14 cellular contexts compared by ENCODE assay signal in genomic region chr16:73010150-73010676, GRCh38. TPM values are rescaled to one million over a fixed set of nuclear protein-coding genes. Genes with fewer than 3 reads are reported as not detected.
DNase-seq lines count a peak whose midpoint lies in the region; ATAC-seq and TF ChIP-seq lines count a peak whose summit lies in the region.
"Had no signal": no experiment of that assay in that cellular context is flagged by ENCODE, and none has a peak within 500 bp of the region (broad histone marks: within the 10 kb centered on the region; RNA-seq: fewer than 3 reads in every experiment).

No MANE protein-coding gene starts in this region.

- no peak overlapping the region for H2BK120ac ChIP-seq in mesenchymal stem cell (ENCODE audit: low read depth, low read length)

- no peak overlapping the region for H3K23ac ChIP-seq in mesenchymal stem cell (ENCODE audit: low read length in 2 of 2)

- H3K27ac ChIP-seq in mesenchymal stem cell (ENCODE audit: low read length, poor library complexity, severe bottlenecking): no peak overlapping the region

- peaks cover 3% of the 10 kb centered on the region for H3K4me1 ChIP-seq in mesenchymal stem cell (ENCODE audit: control insufficient read depth, insufficient read depth, low read depth, low read length)

- H3K27me3 Mint-ChIP-seq in WTC11 (ENCODE audit: low read depth): no peaks in the 10 kb centered on the region; the same call in 1 of the 2 replicates

- H3K36me3 ChIP-seq in mesenchymal stem cell (ENCODE audit: control insufficient read depth in 1 of 2, insufficient read depth in 2 of 2, low read depth in 1 of 2, low read length in 2 of 2): no peaks in the 10 kb centered on the region

- no peaks in the 10 kb centered on the region for H3K9me3 ChIP-seq in mesenchymal stem cell (ENCODE audit: control insufficient read depth, low read length)

- CTCF ChIA-PET in WTC11 (lab: Charles Lee): interaction anchor here (3.0 kb wide), 1 partner anchor 15 kb away, joined by 28 read pairs; no protein-coding TSS in a partner anchor

- DNase-seq in COLO668 (lab: John Stamatoyannopoulos, UW; ENCODE audit: unreplicated experiment): peak; percentile 53
- DNase-seq in NCI-H146 (lab: John Stamatoyannopoulos, UW): peak; percentile 79
- DNase-seq in WTC11 (ENCODE audit: low spot score): no peak
- DNase-seq in mesenchymal stem cell: no peak
- no peak for DNase-seq in NK-92 treated with Interleukin-12 subunit alpha and Interleukin-12 subunit beta, amount 100 ng/mL, for 24 hours (lab: John Stamatoyannopoulos, UW)
- DNase-seq in activated CD4-positive, alpha-beta T cell treated with anti-CD3 and anti-CD28 coated beads for 1 hour: no peak
- no peak for DNase-seq in activated T-cell treated with anti-CD3 and anti-CD28 coated beads, Interleukin-2, amount 50 U/mL, for 48 hours
- DNase-seq in NCI-H2171 (lab: John Stamatoyannopoulos, UW): no peak
- DNase-seq: CD8-positive, alpha-beta T cell; effector CD8-positive, alpha-beta T cell; natural killer cell; NCI-H526 treated with DMSO at 0.1 percent for 48 hours; SW 1271 had no signal

- no peak overlapping the region for H3K27ac Mint-ChIP-seq in WTC11
- H3K27ac Mint-ChIP-seq: activated T-helper 1 cell treated with anti-CD3 and anti-CD28 coated beads, Interleukin-12 subunit alpha, Interleukin-12 subunit beta, Interleukin-2, Interleukin-4 antibody, amounts not matched to agents 30 ng/mL and 10 ng/mL and 1 ng/mL, durations not matched to agents 14 hours and 24 hours and 36 hours; CD8-positive, alpha-beta T cell; natural killer cell had no signal

- ATAC-seq in WTC11: peak; percentile 50
- ATAC-seq: CD8-positive, alpha-beta T cell had no signal

- H3K9me3 Mint-ChIP-seq in WTC11: no peaks in the 10 kb centered on the region
- H3K9me3 Mint-ChIP-seq: activated T-helper 1 cell treated with anti-CD3 and anti-CD28 coated beads, Interleukin-12 subunit alpha, Interleukin-12 subunit beta, Interleukin-2, Interleukin-4 antibody, amounts not matched to agents 30 ng/mL and 10 ng/mL and 1 ng/mL, durations not matched to agents 14 hours and 24 hours and 36 hours; CD8-positive, alpha-beta T cell; natural killer cell had no signal

- H3K27me3 ChIP-seq in mesenchymal stem cell (ENCODE audit: control insufficient read depth in 1 of 2, insufficient read depth in 1 of 2, low read length in 2 of 2): no peaks in the 10 kb centered on the region

- H2BK15ac ChIP-seq in mesenchymal stem cell (ENCODE audit: low read depth, poor library complexity, severe bottlenecking): no peak overlapping the region

- no peak for TF ChIP-seq CTCF in WTC11 (IDR thresholded peaks at IDR 0.05)

- H2AFZ ChIP-seq in mesenchymal stem cell (ENCODE audit: low read depth, low read length): no peak overlapping the region

- H3K4me3 Mint-ChIP-seq in WTC11: no peak overlapping the region
- H3K4me3 Mint-ChIP-seq: activated T-helper 1 cell treated with anti-CD3 and anti-CD28 coated beads, Interleukin-12 subunit alpha, Interleukin-12 subunit beta, Interleukin-2, Interleukin-4 antibody, amounts not matched to agents 30 ng/mL and 10 ng/mL and 1 ng/mL, durations not matched to agents 14 hours and 24 hours and 36 hours; CD8-positive, alpha-beta T cell; natural killer cell had no signal

- H2AK5ac ChIP-seq in mesenchymal stem cell (ENCODE audit: low read length, severe bottlenecking): no peak overlapping the region

- peak overlapping the region in 1 of 2 experiments; percentile 26 for H3K14ac ChIP-seq in mesenchymal stem cell (ENCODE audit: low read length in 2 of 2)

- WGBS in mesenchymal stem cell: 85% methylated on average over 12 of the region's 12 CpGs

- H3K4me3 ChIP-seq in mesenchymal stem cell (ENCODE audit: insufficient read depth in 1 of 2, low read depth in 1 of 2, low read length in 2 of 2): no peak overlapping the region

- peak overlapping the region; percentile 48 for H4K8ac ChIP-seq in mesenchymal stem cell (ENCODE audit: low read length)

- peaks cover 26% of the 10 kb centered on the region for H3K79me1 ChIP-seq in mesenchymal stem cell (replicated peaks; ENCODE audit: low read length, poor library complexity, severe bottlenecking)

- H3K18ac ChIP-seq in mesenchymal stem cell (ENCODE audit: low read depth in 1 of 2, low read length in 2 of 2): no peak overlapping the region

- H3K9ac ChIP-seq in mesenchymal stem cell (ENCODE audit: low read length): no peak overlapping the region

- H3K4ac ChIP-seq in mesenchymal stem cell (ENCODE audit: low read depth in 1 of 2, low read length in 2 of 2): no peak overlapping the region

- POLR2A ChIA-PET in WTC11 (lab: Charles Lee): no interaction called here

- no peak overlapping the region for H4K91ac ChIP-seq in mesenchymal stem cell (ENCODE audit: low read length)

- H3K4me1 Mint-ChIP-seq in WTC11: peaks cover 21% of the 10 kb centered on the region
- H3K4me1 Mint-ChIP-seq: natural killer cell had no signal

- H3K4me2 ChIP-seq in mesenchymal stem cell (ENCODE audit: low read length, poor library complexity, severe bottlenecking): no peak overlapping the region

- H2BK5ac ChIP-seq in mesenchymal stem cell (ENCODE audit: low read depth, low read length, poor library complexity, severe bottlenecking): no peak overlapping the region

- no peak overlapping the region for H2BK12ac ChIP-seq in mesenchymal stem cell (ENCODE audit: low read length in 2 of 2)

- H3K36me3 Mint-ChIP-seq in WTC11: no peaks in the 10 kb centered on the region
- H3K36me3 Mint-ChIP-seq: CD8-positive, alpha-beta T cell; natural killer cell had no signal

TF ChIP-seq in WTC11, 78 proteins besides CTCF, POLR2A, EP300 and RAD21:
- TF ChIP-seq AR (CRISPR knock-in tag; IDR thresholded peaks at IDR 0.05) (no peak), ZNF121 (CRISPR knock-in tag; IDR thresholded peaks at IDR 0.05) (no peak), GRHL2 (CRISPR knock-in tag; IDR thresholded peaks at IDR 0.05; ENCODE audit: insufficient replicate concordance, severe bottlenecking) (no peak), NFYB (CRISPR knock-in tag; conservative IDR thresholded peaks at IDR 0.05; ENCODE audit: low read depth) (no peak), NR2C2 (CRISPR knock-in tag; IDR thresholded peaks at IDR 0.05) (no peak), CREM (CRISPR knock-in tag; IDR thresholded peaks at IDR 0.05) (no peak)

RNA-seq across cellular contexts. Expression of gene ZFHX3, which starts 37.7 kb away (rescaled TPM):
- 2.7 to 5.7 TPM (median 3.1 TPM) in 3 replicates for total RNA-seq in WTC11 (2021)
- polyA plus RNA-seq in mesenchymal stem cell (2013, experiment 1 of 2): 5.1 TPM
- 4.5 TPM for polyA plus RNA-seq in mesenchymal stem cell (2013, experiment 2 of 2)

Comparison
In these comparisons a context has a peak if more than half of its experiments do, and no peak if none do; other contexts are left out.
1. DNase-seq: peak in COLO668 (single experiment) and NCI-H146 (single experiment); none in WTC11 (single experiment), mesenchymal stem cell (single experiment), NK-92 treated with Interleukin-12 subunit alpha and Interleukin-12 subunit beta, amount 100 ng/mL, for 24 hours (single experiment), activated CD4-positive, alpha-beta T cell treated with anti-CD3 and anti-CD28 coated beads for 1 hour (single experiment), activated T-cell treated with anti-CD3 and anti-CD28 coated beads, Interleukin-2, amount 50 U/mL, for 48 hours (0 of 2) and NCI-H2171 (single experiment).